19 cellular contexts compared by ENCODE assay signal in the genomic region with DNA sequence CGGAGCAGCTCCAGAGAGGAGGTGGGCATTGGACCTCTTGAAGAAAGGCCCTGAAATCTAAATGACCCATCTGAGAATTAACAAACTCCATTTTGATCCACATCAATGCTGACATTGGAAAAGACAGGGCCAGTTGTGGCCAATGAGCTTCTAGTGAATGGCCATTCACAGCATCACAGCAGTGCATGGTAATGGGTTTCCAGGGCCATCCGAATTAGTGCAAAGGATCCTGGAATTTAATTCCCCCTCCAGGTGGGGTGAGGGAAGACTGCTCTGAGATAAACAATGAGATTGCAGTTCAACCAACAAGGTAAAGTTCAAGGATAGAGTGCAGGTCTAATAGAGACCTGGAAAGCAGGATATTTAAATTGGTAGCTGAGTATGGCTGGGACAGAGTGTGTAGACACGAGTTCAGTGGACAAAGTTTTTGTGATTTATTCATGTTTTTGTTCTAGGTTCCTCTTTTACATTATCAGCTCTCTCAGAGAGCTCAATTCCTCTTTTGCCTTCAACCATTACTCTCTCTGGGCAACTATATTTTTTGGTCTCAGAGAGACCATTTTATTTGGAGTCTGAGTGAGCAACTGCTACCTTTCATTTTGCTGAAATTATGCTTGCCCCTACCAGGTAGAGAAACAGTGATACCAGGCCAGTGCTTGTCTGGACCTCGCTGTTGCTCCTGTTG. TPM values are rescaled to one million over a fixed set of nuclear protein-coding genes. Genes with fewer than 3 reads are reported as not detected.
"Had no signal": no experiment of that assay in that cellular context is flagged by ENCODE, and none has a peak within 500 bp of the region (broad histone marks: within the 10 kb centered on the region; RNA-seq: fewer than 3 reads in every experiment).

No MANE protein-coding gene starts in this region.

- H3K27ac ChIP-seq: body of pancreas, colonic mucosa, hepatocyte, parathyroid adenoma, thyroid gland had no signal

- H3K4me3 ChIP-seq: body of pancreas, colonic mucosa, hepatocyte, thyroid gland had no signal

- H3K36me3 Mint-ChIP-seq: activated naive CD8-positive, alpha-beta T cell treated with anti-CD3 and anti-CD28 coated beads for 36 hours had no signal

- H3K4me1 ChIP-seq: colonic mucosa, parathyroid adenoma had no signal

- H3K9me3 ChIP-seq: body of pancreas, colonic mucosa, thyroid gland had no signal

- H2AFZ ChIP-seq: hepatocyte, parathyroid adenoma had no signal

- H3K9me3 Mint-ChIP-seq: activated naive CD8-positive, alpha-beta T cell treated with anti-CD3 and anti-CD28 coated beads for 36 hours had no signal

- H3K36me3 ChIP-seq: colonic mucosa, thyroid gland had no signal

- ATAC-seq: body of pancreas, esophagus mucosa, left lobe of liver had no signal

- H3K4me2 ChIP-seq: hepatocyte had no signal

- H3K4me3 Mint-ChIP-seq: activated naive CD8-positive, alpha-beta T cell treated with anti-CD3 and anti-CD28 coated beads for 36 hours had no signal

- DNase-seq: activated CD4-positive, alpha-beta T cell treated with anti-CD3 and anti-CD28 coated beads, Interleukin-2, amount 50 U/mL, for 1 hour; activated CD4-positive, CD25-positive, alpha-beta regulatory T cell; activated CD8-positive, alpha-beta memory T cell treated with anti-CD3 and anti-CD28 coated beads for 24 hours; activated gamma-delta T cell treated with Interleukin-2 at 50 U/mL for 16 hours; activated naive CD8-positive, alpha-beta T cell treated with anti-CD3 and anti-CD28 coated beads for 36 hours; amygdala; body of pancreas; caudate nucleus; colonic mucosa; stimulated activated CD4-positive, alpha-beta T cell treated with anti-CD3 and anti-CD28 coated beads, Interleukin-12 subunit alpha, Interleukin-12 subunit beta, amount 100 ng/mL, for 4 hours; stimulated activated CD4-positive, alpha-beta T cell treated with anti-CD3 and anti-CD28 coated beads, Interleukin-2, amount 100 ng/mL, for 24 hours; T1000; thyroid gland had no signal

- H3K4me1 Mint-ChIP-seq: activated naive CD8-positive, alpha-beta T cell treated with anti-CD3 and anti-CD28 coated beads for 36 hours had no signal

- H3K27ac Mint-ChIP-seq: activated naive CD8-positive, alpha-beta T cell treated with anti-CD3 and anti-CD28 coated beads for 36 hours had no signal

- H3K79me2 ChIP-seq: hepatocyte, parathyroid adenoma had no signal

- H3K27me3 ChIP-seq: body of pancreas, thyroid gland had no signal

RNA-seq across cellular contexts. Expression of gene TACR1, which starts 5.0 kb away (rescaled TPM):
- total RNA-seq: activated naive CD8-positive, alpha-beta T cell treated with anti-CD3 and anti-CD28 coated beads for 36 hours; lung microvascular endothelial cell had no signal
- polyA plus RNA-seq: keratinocyte had no signal
